20 cellular contexts compared by ENCODE assay signal in genomic region chr7:17020250-17020649, GRCh38.
DNase-seq lines count a peak whose midpoint lies in the region; ATAC-seq, FAIRE-seq and TF ChIP-seq lines count a peak whose summit lies in the region.
"Had no signal": no experiment of that assay in that cellular context is flagged by ENCODE, and none has a peak within 500 bp of the region (broad histone marks: within the 10 kb centered on the region; RNA-seq: fewer than 3 reads in every experiment).

No MANE protein-coding gene starts in this region.

- no peak for ATAC-seq in activated T-cell treated with anti-CD3 and anti-CD28 coated beads, Interleukin-2, amount 50 U/mL, for 4 hours
- ATAC-seq: Panc1, Right ventricle myocardium inferior had no signal

- H3K9me3 Mint-ChIP-seq in activated T-cell treated with anti-CD3 and anti-CD28 coated beads, Interleukin-2, amount 50 U/mL, for 4 hours: no peaks in the 10 kb centered on the region

- H3K4me3 Mint-ChIP-seq in activated T-cell treated with anti-CD3 and anti-CD28 coated beads, Interleukin-2, amount 50 U/mL, for 4 hours: no peak overlapping the region
- H3K4me3 Mint-ChIP-seq: CD14-positive monocyte had no signal

- no peaks in the 10 kb centered on the region for H3K27me3 Mint-ChIP-seq in activated T-cell treated with anti-CD3 and anti-CD28 coated beads, Interleukin-2, amount 50 U/mL, for 4 hours (ENCODE audit: low read depth)

- FAIRE-seq in H54 (lab: Jason Lieb, UNC): peak; percentile 92
- FAIRE-seq: GM12891, GM18507 had no signal

- peak overlapping the region; percentile 30 for H3K27ac ChIP-seq in epithelial cell of prostate

- peak; percentile 99 for DNase-seq in DMS53 (lab: John Stamatoyannopoulos, UW)
- DNase-seq in H54 (ENCODE audit: insufficient read length, low spot score): no peak
- DNase-seq in epithelial cell of prostate (ENCODE audit: low read depth, low spot score): no peak
- peak; percentile 20 to 73 for DNase-seq in lung microvascular endothelial cell (ENCODE audit: low read depth in 2 of 2)
- DNase-seq in activated T-cell treated with anti-CD3 and anti-CD28 coated beads, Interleukin-2, amount 50 U/mL, for 4 hours: no peak
- DNase-seq in OCI-M1 (lab: John Stamatoyannopoulos, UW): no peak
- no peak for DNase-seq in stimulated activated CD4-positive, alpha-beta T cell treated with anti-CD3 and anti-CD28 coated beads, Interleukin-4, amount 100 ng/mL, for 4 hours
- DNase-seq: COR-L47, DMS 273 treated with DMSO at 0.1 percent for 48 hours, EL, GOT3, NCI-H1092 treated with DMSO at 0.1 percent for 48 hours, NCI-H2081, NCI-H2171 treated with DMSO at 0.1 percent for 48 hours, NCI-H82 had no signal

- TF ChIP-seq POLR2A in H54 (IDR thresholded peaks at IDR 0.05; ENCODE audit: low read depth, low read length): no peak

- peaks cover 15% of the 10 kb centered on the region for H3K4me1 Mint-ChIP-seq in activated T-cell treated with anti-CD3 and anti-CD28 coated beads, Interleukin-2, amount 50 U/mL, for 4 hours (ENCODE audit: low read depth)

- H3K36me3 Mint-ChIP-seq in activated T-cell treated with anti-CD3 and anti-CD28 coated beads, Interleukin-2, amount 50 U/mL, for 4 hours (ENCODE audit: insufficient read depth): no peaks in the 10 kb centered on the region
- H3K36me3 Mint-ChIP-seq: CD14-positive monocyte had no signal

Comparison
In these comparisons a context has a peak if more than half of its experiments do, and no peak if none do; other contexts are left out.
1. DNase-seq: peak in DMS53 (single experiment) and lung microvascular endothelial cell (2 of 2); none in H54 (single experiment), epithelial cell of prostate (single experiment), activated T-cell treated with anti-CD3 and anti-CD28 coated beads, Interleukin-2, amount 50 U/mL, for 4 hours (single experiment), OCI-M1 (single experiment) and stimulated activated CD4-positive, alpha-beta T cell treated with anti-CD3 and anti-CD28 coated beads, Interleukin-4, amount 100 ng/mL, for 4 hours (0 of 2).